ENCODE assay signal across 12 cellular contexts in genomic region chr6:143507358-143508145, GRCh38. TPM values are rescaled to one million over a fixed set of nuclear protein-coding genes. Genes with fewer than 3 reads are reported as not detected.
DNase-seq lines count a peak whose midpoint lies in the region; ATAC-seq and TF ChIP-seq lines count a peak whose summit lies in the region.
"Had no signal": no experiment of that assay in that cellular context is flagged by ENCODE, and none has a peak within 500 bp of the region (broad histone marks: within the 10 kb centered on the region; RNA-seq: fewer than 3 reads in every experiment).

No MANE protein-coding gene starts in this region.

- H2BK5ac ChIP-seq in IMR-90 (ENCODE audit: low read depth, low read length, poor library complexity, severe bottlenecking), result no peak overlapping the region

- no peak overlapping the region for H3K23ac ChIP-seq in IMR-90 (ENCODE audit: low read depth, low read length)

- peaks cover 9 to 21% (median 13%) of the 10 kb centered on the region in 3 donors for H3K36me3 Mint-ChIP-seq in immature natural killer cell

- no peak for TF ChIP-seq POLR2A in IMR-90 (IDR thresholded peaks at IDR 0.05; ENCODE audit: low read depth, low read length)
- TF ChIP-seq POLR2A in Peyer's patch (IDR thresholded peaks at IDR 0.05), result no peak

- H3K27me3 ChIP-seq in IMR-90 (ENCODE audit: control insufficient read depth, insufficient read depth, low read length) (no peaks in the 10 kb centered on the region), Peyer's patch (no peaks in the 10 kb centered on the region)

- no peak overlapping the region for H3K4me3 Mint-ChIP-seq in immature natural killer cell
- H3K4me3 Mint-ChIP-seq: activated CD4-positive, alpha-beta T cell treated with anti-CD3 and anti-CD28 coated beads, Interleukin-2, amount 10 ng/mL, durations not matched to agents 7 days and 5 days; HFFc6 had no signal

- no peak overlapping the region for H2BK20ac ChIP-seq in IMR-90 (ENCODE audit: low read depth, low read length)

- no peak for TF ChIP-seq RAD21 in IMR-90 (IDR thresholded peaks at IDR 0.05; ENCODE audit: low read length)

- no peak overlapping the region for H3K4me3 ChIP-seq in IMR-90 (ENCODE audit: insufficient read depth, low read depth, low read length)
- no peak overlapping the region for H3K4me3 ChIP-seq in Peyer's patch

- H3K4me2 ChIP-seq in IMR-90 (ENCODE audit: low read depth, low read length), result no peak overlapping the region

- no peak overlapping the region for H3K18ac ChIP-seq in IMR-90 (ENCODE audit: low read depth, low read length)

- POLR2A ChIA-PET in IMR-90 (lab: Charles Lee; ENCODE audit: unreplicated experiment), result no interaction called here

- no peak overlapping the region for H3K9ac ChIP-seq in IMR-90 (ENCODE audit: low read depth, low read length)

- H2BK120ac ChIP-seq in IMR-90 (ENCODE audit: low read depth, low read length), result no peak overlapping the region

- no CpG with 5 or more reads among the region's 6 CpGs for WGBS in IMR-90 (ENCODE audit: extremely low coverage in 2 of 2, insufficient read length in 1 of 2), 2 experiments

- H2AK9ac ChIP-seq in IMR-90 (replicated peaks; ENCODE audit: low read depth, low read length, poor library complexity), result no peak overlapping the region

- no peak overlapping the region for H3K56ac ChIP-seq in IMR-90 (ENCODE audit: extremely low read depth, insufficient read depth, low read length)

- BruUV-seq in IMR-90 (replicated peaks; lab: Mats Ljungman, UMichigan), result no TSS peak

- H4K20me1 ChIP-seq in IMR-90 (ENCODE audit: insufficient read depth, low read length), result no peaks in the 10 kb centered on the region

- H3K4me1 ChIP-seq in IMR-90 (ENCODE audit: control insufficient read depth, insufficient read depth, low read length) (peaks cover 10% of the 10 kb centered on the region), Peyer's patch (peaks cover 0 to 32% (median 1%) of the 10 kb centered on the region in 4 donors)

- H4K91ac ChIP-seq in IMR-90 (ENCODE audit: insufficient read depth, low read depth, low read length), result no peak overlapping the region

- intact Hi-C loops in IMR-90 (cut with micrococcal nuclease), result no loop called here

- no peak overlapping the region for H3K4ac ChIP-seq in IMR-90 (ENCODE audit: low read depth, low read length)

- H3K27ac ChIP-seq in IMR-90 (ENCODE audit: insufficient read depth, low read length) (no peak overlapping the region), Peyer's patch (no peak overlapping the region)

- no peak overlapping the region for H2AK5ac ChIP-seq in IMR-90 (ENCODE audit: low read depth, low read length)

- H3K9me3 Mint-ChIP-seq in immature natural killer cell, result no peaks in the 10 kb centered on the region
- H3K9me3 Mint-ChIP-seq: activated CD4-positive, alpha-beta T cell treated with anti-CD3 and anti-CD28 coated beads, Interleukin-2, amount 10 ng/mL, durations not matched to agents 7 days and 5 days; HFFc6 had no signal

- H3K9me3 ChIP-seq in IMR-90 (ENCODE audit: control insufficient read depth, insufficient read depth, low read length), result no peaks in the 10 kb centered on the region
- H3K9me3 ChIP-seq in Peyer's patch, result no peaks in the 10 kb centered on the region

- H3K27ac Mint-ChIP-seq in immature natural killer cell, result no peak overlapping the region
- H3K27ac Mint-ChIP-seq: activated CD4-positive, alpha-beta T cell treated with anti-CD3 and anti-CD28 coated beads, Interleukin-2, amount 10 ng/mL, durations not matched to agents 7 days and 5 days; HFFc6 had no signal

- H2AFZ ChIP-seq in IMR-90 (replicated peaks; ENCODE audit: low read length, poor library complexity), result no peak overlapping the region

- ATAC-seq in HG02610 (IDR thresholded peaks at IDR 0.05; ENCODE audit: unreplicated experiment) (peak; percentile 26), IMR-90 (ENCODE audit: low read depth) (no peak; the same call in 1 of the 2 replicates)
- ATAC-seq: right cardiac atrium had no signal

- H3K27me3 Mint-ChIP-seq in immature natural killer cell (ENCODE audit: low read depth in 3 of 3), result peaks cover 0 to 8% (median 6%) of the 10 kb centered on the region in 3 donors
- H3K27me3 Mint-ChIP-seq: activated CD4-positive, alpha-beta T cell treated with anti-CD3 and anti-CD28 coated beads, Interleukin-2, amount 10 ng/mL, durations not matched to agents 7 days and 5 days had no signal

- H4K8ac ChIP-seq in IMR-90 (ENCODE audit: low read depth in 2 of 2, low read length in 2 of 2), result no peak overlapping the region

- no peak for TF ChIP-seq CTCF in IMR-90 (conservative IDR thresholded peaks at IDR 0.05; ENCODE audit: low read depth, low read length)
- no peak for TF ChIP-seq CTCF in Peyer's patch (IDR thresholded peaks at IDR 0.05)

- peaks cover 14 to 41% of the 10 kb centered on the region in 2 donors for H3K4me1 Mint-ChIP-seq in immature natural killer cell

- DNase-seq in GM19240 (ENCODE audit: insufficient read length, low spot score) (peak; percentile 10), IMR-90 (peak; percentile 49), Peyer's patch (no peak), anterior cingulate cortex (lab: John Stamatoyannopoulos, UW) (no peak), NCI-H187 treated with DMSO at 0.1 percent for 48 hours (lab: John Stamatoyannopoulos, UW) (no peak), immature natural killer cell (no peak)
- DNase-seq: activated CD4-positive, alpha-beta T cell treated with anti-CD3 and anti-CD28 coated beads, Interleukin-2, amount 10 ng/mL, durations not matched to agents 7 days and 5 days; cerebellar nuclear complex; HFFc6; NCI-H2081; right cardiac atrium had no signal

- CTCF ChIA-PET in IMR-90 (lab: Yijun Ruan, JAX), result interaction anchor here (0.6 kb wide), 1 partner anchor 29 kb away, joined by 6 read pairs; no protein-coding TSS in a partner anchor

- dilution Hi-C loops in IMR-90 (cut with HindIII; ENCODE audit: low sequenced_read_pairs, unreplicated experiment), result no loop called here

- in situ Hi-C loops in IMR-90 (cut with MboI; ENCODE audit: low sequenced_read_pairs), result no loop called here

- no peak overlapping the region for H3K14ac ChIP-seq in IMR-90 (replicated peaks; ENCODE audit: low read depth, low read length)

- H3K9me1 ChIP-seq in IMR-90 (ENCODE audit: insufficient read depth, low read length), result peaks cover 13% of the 10 kb centered on the region; the same call in 1 of the 2 replicates

- peaks cover 10% of the 10 kb centered on the region for H3K36me3 ChIP-seq in IMR-90 (ENCODE audit: control insufficient read depth, insufficient read depth, low read length)
- peaks cover 0 to 43% (median 0%) of the 10 kb centered on the region in 3 donors for H3K36me3 ChIP-seq in Peyer's patch

- H3K79me1 ChIP-seq in IMR-90 (ENCODE audit: low read depth in 1 of 2, low read length in 2 of 2), result peaks cover 25 to 55% of the 10 kb centered on the region in 2 experiments

- no peak overlapping the region for H2BK15ac ChIP-seq in IMR-90 (ENCODE audit: low read depth, low read length)

- H4K5ac ChIP-seq in IMR-90 (ENCODE audit: low read depth, low read length), result no peak overlapping the region

TF ChIP-seq in IMR-90, 13 proteins besides CTCF, POLR2A, EP300 and RAD21 (continues in another document):
- TF ChIP-seq, protein P1, sequence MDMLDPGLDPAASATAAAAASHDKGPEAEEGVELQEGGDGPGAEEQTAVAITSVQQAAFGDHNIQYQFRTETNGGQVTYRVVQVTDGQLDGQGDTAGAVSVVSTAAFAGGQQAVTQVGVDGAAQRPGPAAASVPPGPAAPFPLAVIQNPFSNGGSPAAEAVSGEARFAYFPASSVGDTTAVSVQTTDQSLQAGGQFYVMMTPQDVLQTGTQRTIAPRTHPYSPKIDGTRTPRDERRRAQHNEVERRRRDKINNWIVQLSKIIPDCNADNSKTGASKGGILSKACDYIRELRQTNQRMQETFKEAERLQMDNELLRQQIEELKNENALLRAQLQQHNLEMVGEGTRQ (IDR thresholded peaks at IDR 0.05; ENCODE audit: low read depth, low read length), result no peak
- TF ChIP-seq RCOR1 (IDR thresholded peaks at IDR 0.05; ENCODE audit: insufficient replicate concordance, low read length), result no peak
- TF ChIP-seq MXI1 (IDR thresholded peaks at IDR 0.05; ENCODE audit: borderline replicate concordance, low read depth, low read length), result no peak
- TF ChIP-seq SMC3 (IDR thresholded peaks at IDR 0.05; ENCODE audit: low read depth, low read length), result no peak
- no peak for TF ChIP-seq MAFK (IDR thresholded peaks at IDR 0.05; ENCODE audit: low read depth, low read length)
- no peak for TF ChIP-seq ELK1 (IDR thresholded peaks at IDR 0.05; ENCODE audit: borderline replicate concordance, low read depth, low read length)
- no peak for TF ChIP-seq CEBPB (IDR thresholded peaks at IDR 0.05; ENCODE audit: low read depth, low read length)
- no peak for TF ChIP-seq FOS (IDR thresholded peaks at IDR 0.05; ENCODE audit: low read depth, low read length)
- no peak for TF ChIP-seq BHLHE40 (IDR thresholded peaks at IDR 0.05; ENCODE audit: low read depth, low read length)

RNA-seq across cellular contexts. Expression of gene FUCA2, which starts 4.0 kb away (rescaled TPM):
- total RNA-seq in IMR-90 (2012; rRNA removed) (44.1 and 52.5 TPM in 2 replicates), Peyer's patch (10 to 100 TPM; 47.3 to 78.8 (median 54.4) TPM)
- polyA plus RNA-seq in IMR-90 (2012; rRNA removed) (37.8 and 47.4 TPM in 2 replicates), immature natural killer cell (10 to 100 TPM; 31.9 to 51.2 (median 33.3) TPM)
- polyA plus RNA-seq in IMR-90 (2012; cell fraction: cytosol; rRNA removed), result 41.6 and 46.4 TPM in 2 replicates
- polyA plus RNA-seq in IMR-90 (2012; cell fraction: nucleus; rRNA removed; ENCODE audit: low replicate concordance), result 29.4 and 35.2 TPM in 2 replicates

RNA-seq across cellular contexts. Expression of gene PEX3, which starts 56.9 kb away (rescaled TPM):
- total RNA-seq in IMR-90 (2012; rRNA removed), result 13.3 and 16.4 TPM in 2 replicates
- 13.7 and 15.1 TPM in 2 replicates for polyA plus RNA-seq in IMR-90 (2012; rRNA removed)
- 2.5 and 3.5 TPM in 2 replicates for polyA plus RNA-seq in IMR-90 (2012; cell fraction: cytosol; rRNA removed)
- polyA plus RNA-seq in IMR-90 (2012; cell fraction: nucleus; rRNA removed; ENCODE audit: low replicate concordance), result 1.1 and 9.8 TPM in 2 replicates
- 10 to 100 TPM in 3 of 4 donors, 1 to 10 TPM in 1; 4.1 to 16.6 (median 12.7) TPM for total RNA-seq in Peyer's patch
- polyA plus RNA-seq in immature natural killer cell, result 10 to 100 TPM; 12.5 to 16.6 (median 14.2) TPM

RNA-seq across cellular contexts. Expression of gene ADAT2, which starts 57.1 kb away (rescaled TPM):
- 2.7 and 3.9 TPM in 2 replicates for total RNA-seq in IMR-90 (2012; rRNA removed)
- polyA plus RNA-seq in IMR-90 (2012; rRNA removed), result 3.2 and 5.4 TPM in 2 replicates
- 0.65 and 1.3 TPM in 2 replicates for polyA plus RNA-seq in IMR-90 (2012; cell fraction: cytosol; rRNA removed)
- polyA plus RNA-seq in IMR-90 (2012; cell fraction: nucleus; rRNA removed; ENCODE audit: low replicate concordance), result 3.9 and 24.4 TPM in 2 replicates
- total RNA-seq in Peyer's patch, result 10 to 100 TPM in 1 of 4 donors, 1 to 10 TPM in 3; 1.7 to 11.3 (median 6.1) TPM
- polyA plus RNA-seq in immature natural killer cell, result 1 to 10 TPM in 1 of 3 donors, under 1 TPM in 1, not detected in 1; 0.66 to 1.2 TPM

Comparison
In these comparisons a context has a peak if more than half of its experiments do, and no peak if none do; other contexts are left out.
1. DNase-seq: peak in GM19240 (single experiment) and IMR-90 (single experiment); none in Peyer's patch (0 of 3), anterior cingulate cortex (0 of 58), NCI-H187 treated with DMSO at 0.1 percent for 48 hours (single experiment) and immature natural killer cell (0 of 3).